22 cellular contexts compared by ENCODE assay signal in genomic region chrY:15292881-15293280, GRCh38.
"Had no signal": no experiment of that assay in that cellular context is flagged by ENCODE, and none has a peak within 500 bp of the region (broad histone marks: within the 10 kb centered on the region; RNA-seq: fewer than 3 reads in every experiment).

No MANE protein-coding gene starts in this region.

- H2AFZ ChIP-seq: hepatocyte had no signal

- H3K4me1 ChIP-seq: ascending aorta, gastroesophageal sphincter, left lung, spleen, tibial nerve had no signal

- H3K79me2 ChIP-seq: hepatocyte had no signal

- H3K36me3 Mint-ChIP-seq: activated naive CD8-positive, alpha-beta T cell; brain had no signal

- H3K9me3 ChIP-seq: ascending aorta, gastroesophageal sphincter, left lung, spleen, tibial nerve had no signal

- H3K4me1 Mint-ChIP-seq: brain, nephron had no signal

- H3K9me3 Mint-ChIP-seq: activated T-cell treated with anti-CD3 and anti-CD28 coated beads, Interleukin-2, amount 50 U/mL, for 24 hours; brain; effector memory CD8-positive, alpha-beta T cell; nephron had no signal

- H3K4me3 ChIP-seq: ascending aorta, cardiac muscle cell, gastroesophageal sphincter, hepatocyte, left lung, lung, spleen, tibial nerve had no signal

- DNase-seq: activated CD4-positive, alpha-beta T cell treated with anti-CD3 and anti-CD28 coated beads for 4 hours; activated CD4-positive, CD25-positive, alpha-beta regulatory T cell; activated CD8-positive, alpha-beta memory T cell treated with anti-CD3 and anti-CD28 coated beads, Interleukin-2, amount 50 U/mL, for 48 hours; activated gamma-delta T cell; activated T-cell treated with anti-CD3 and anti-CD28 coated beads, Interleukin-2, amount 50 U/mL, for 24 hours; cortex of kidney; effector memory CD8-positive, alpha-beta T cell; left lung; posterior cingulate gyrus; right cardiac atrium; spleen; stimulated activated naive CD4-positive, alpha-beta T cell; T-helper 2 cell had no signal

- H3K36me3 ChIP-seq: ascending aorta, cardiac muscle cell, gastroesophageal sphincter, left lung, spleen, tibial nerve had no signal

- H3K4me2 ChIP-seq: hepatocyte had no signal

- H3K27me3 Mint-ChIP-seq: activated naive CD8-positive, alpha-beta T cell; activated T-cell treated with anti-CD3 and anti-CD28 coated beads, Interleukin-2, amount 50 U/mL, for 24 hours; brain; effector memory CD8-positive, alpha-beta T cell had no signal

- H3K27ac Mint-ChIP-seq: activated naive CD8-positive, alpha-beta T cell; activated T-cell treated with anti-CD3 and anti-CD28 coated beads, Interleukin-2, amount 50 U/mL, for 24 hours; brain; effector memory CD8-positive, alpha-beta T cell; nephron had no signal

- H3K4me3 Mint-ChIP-seq: activated naive CD8-positive, alpha-beta T cell; activated T-cell treated with anti-CD3 and anti-CD28 coated beads, Interleukin-2, amount 50 U/mL, for 24 hours; brain; effector memory CD8-positive, alpha-beta T cell; nephron had no signal

- H3K27me3 ChIP-seq: ascending aorta, cardiac muscle cell, gastroesophageal sphincter, hepatocyte, left lung, spleen, tibial nerve had no signal

- H3K27ac ChIP-seq: ascending aorta, cardiac muscle cell, gastroesophageal sphincter, hepatocyte, left lung, spleen, tibial nerve had no signal
